ENCODE assay signal across 8 cellular contexts in the genomic region with DNA sequence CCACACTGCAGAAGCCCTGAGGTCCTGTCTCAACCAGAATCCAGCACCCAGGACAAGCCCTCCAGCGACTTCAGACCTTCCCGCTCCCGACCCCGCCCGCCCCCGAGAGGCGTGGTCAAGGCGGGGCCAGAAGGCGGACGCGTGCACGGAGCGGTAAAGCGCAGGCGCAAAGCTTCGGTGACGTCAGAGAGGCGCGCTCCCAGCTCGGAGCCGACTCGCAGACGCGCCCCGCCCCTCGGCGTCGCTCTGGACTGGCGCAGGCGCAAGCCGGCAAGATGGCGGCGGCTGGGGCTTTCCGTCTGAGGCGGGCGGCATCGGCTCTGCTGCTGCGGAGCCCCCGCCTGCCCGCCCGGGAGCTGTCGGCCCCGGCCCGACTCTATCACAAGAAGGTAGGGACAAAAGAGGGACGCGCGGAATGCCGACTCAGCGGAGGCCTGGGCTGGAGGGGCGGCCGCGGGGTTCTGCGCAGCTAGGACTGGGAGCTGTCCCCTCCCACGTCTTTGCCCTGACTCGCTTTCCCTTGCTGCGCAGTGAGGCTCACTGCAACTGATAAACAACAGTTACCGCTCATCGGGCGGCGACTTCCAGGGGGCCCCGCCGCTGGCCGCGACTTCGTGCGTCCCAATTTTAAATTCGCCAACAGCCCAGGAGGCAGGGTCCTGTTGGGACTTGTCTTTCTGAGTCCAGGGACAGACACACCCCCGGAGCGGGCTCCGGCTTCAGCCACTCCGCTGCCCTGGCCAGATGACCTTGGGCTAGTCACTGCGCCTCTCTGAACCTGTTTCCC. TPM values are rescaled to one million over a fixed set of nuclear protein-coding genes. Genes with fewer than 3 reads are reported as not detected.
DNase-seq lines count a peak whose midpoint lies in the region; TF ChIP-seq lines count a peak whose summit lies in the region.

ISCU (plus strand) TSS at position 249 of the 787 bp plus-strand sequence; CDS start at position 276, 27 bp downstream.

- H3K27me3 ChIP-seq in neuron (ENCODE audit: insufficient read depth, low read length) = no peaks in the 10 kb centered on the region

- H3K27me3 Mint-ChIP-seq in HFFc6 (ENCODE audit: insufficient read depth) = peaks cover 3% of the 10 kb centered on the region; the same call in 1 of the 2 replicates

- peaks cover 22% of the 10 kb centered on the region for H3K4me1 ChIP-seq in neuron (ENCODE audit: insufficient read depth, low read length)

- H3K9me3 ChIP-seq in neuron (ENCODE audit: low read length) = no peaks in the 10 kb centered on the region

- H3K4me1 Mint-ChIP-seq in HFFc6 (ENCODE audit: low read depth) = peaks cover 60% of the 10 kb centered on the region

- TF ChIP-seq CTCF in HFFc6 (IDR thresholded peaks at IDR 0.05) = no peak

- peaks cover 21% of the 10 kb centered on the region for H3K36me3 Mint-ChIP-seq in HFFc6 (ENCODE audit: low read depth)

- peak within 1 kb of the TSS; percentile 89 for H3K4me3 ChIP-seq in neuron (ENCODE audit: low read length)

- H3K9me3 Mint-ChIP-seq in HFFc6 = no peaks in the 10 kb centered on the region

- H2AFZ ChIP-seq in neuron (ENCODE audit: low read depth, low read length) = peak within 1 kb of the TSS; percentile 81

- H3K4me3 Mint-ChIP-seq in HFFc6 = peak within 1 kb of the TSS; percentile 99

- in situ Hi-C loops in SK-MEL-5 (cut with HindIII; ENCODE audit: low pct_unique_long_range_greater_than_20kb, low sequenced_read_pairs) = no loop called here

- H3K27ac Mint-ChIP-seq in HFFc6 = peak within 1 kb of the TSS; percentile 99

- peaks cover 39% of the 10 kb centered on the region for H3K36me3 ChIP-seq in neuron (ENCODE audit: insufficient read depth, low read length)

- peak; percentile 93 for DNase-seq in GM04504 (ENCODE audit: low read depth)
- peak; percentile 95 for DNase-seq in HFFc6
- DNase-seq in NAMALWA (ENCODE audit: low spot score) = peak; percentile 98
- peak; percentile 97 for DNase-seq in SK-MEL-5 (ENCODE audit: low read depth, low spot score)
- DNase-seq in activated naive CD4-positive, alpha-beta T cell treated with Interleukin-2 at 50 U/mL for 16 hours = peak; percentile 98
- DNase-seq in foreskin melanocyte = peak; percentile 92
- peak; percentile 92 for DNase-seq in stromal cell of bone marrow (ENCODE audit: low read depth)

RNA-seq across cellular contexts. Expression of gene ISCU, which starts in this region (rescaled TPM):
- 100 to 1,000 TPM; 100 to 128 (median 107) TPM for total RNA-seq in HFFc6 (2021; fragmentation: NEBNext Ultra II Directional; extraction: Animal tissue kit (Norgen Biotek cat#: 25700))
- total RNA-seq in SK-MEL-5 (2014; rRNA removed; shearing (Covaris generic)) = 162 and 163 TPM in 2 replicates
- 89.5 and 99.5 TPM in 2 replicates for polyA plus RNA-seq in SK-MEL-5 (2015; cell fraction: cytosol; rRNA removed)
- polyA plus RNA-seq in SK-MEL-5 (2015; cell fraction: nucleus; rRNA removed) = 237 and 257 TPM in 2 replicates

Comparison
In these comparisons a context has a peak if more than half of its experiments do, and no peak if none do; other contexts are left out.
1. Peak in every context shown above with its lines: DNase-seq and H3K4me3 ChIP-seq.